In genomic region chr9:68797116-68797515, GRCh38 we compare ENCODE assay signal across 20 cellular contexts.
DNase-seq lines count a peak whose midpoint lies in the region; ATAC-seq and FAIRE-seq lines count a peak whose summit lies in the region.
"Had no signal": no experiment of that assay in that cellular context is flagged by ENCODE, and none has a peak within 500 bp of the region (broad histone marks: within the 10 kb centered on the region; RNA-seq: fewer than 3 reads in every experiment).

No MANE protein-coding gene starts in this region.

- peaks cover 21 to 36% of the 10 kb centered on the region in 2 donors for H3K4me1 Mint-ChIP-seq in stimulated activated naive B cell treated with anti-CD40 and anti-IgM and Interleukin-4, amounts not matched to agents 10 μg/mL and 1 μg/mL and 100 μg/mL, for 72 hours
- H3K4me1 Mint-ChIP-seq: CD8-positive, alpha-beta memory T cell had no signal

- H3K27ac Mint-ChIP-seq in stimulated activated naive B cell treated with anti-CD40 and anti-IgM and Interleukin-4, amounts not matched to agents 10 μg/mL and 1 μg/mL and 100 μg/mL, for 72 hours = peak overlapping the region; percentile 28
- H3K27ac Mint-ChIP-seq: CD4-positive, CD25-positive, alpha-beta regulatory T cell; GM23338 had no signal

- no peaks in the 10 kb centered on the region for H3K27me3 Mint-ChIP-seq in stimulated activated naive B cell treated with anti-CD40 and anti-IgM and Interleukin-4, amounts not matched to agents 10 μg/mL and 1 μg/mL and 100 μg/mL, for 72 hours
- H3K27me3 Mint-ChIP-seq: CD4-positive, CD25-positive, alpha-beta regulatory T cell had no signal

- H3K36me3 Mint-ChIP-seq in stimulated activated naive B cell treated with anti-CD40 and anti-IgM and Interleukin-4, amounts not matched to agents 10 μg/mL and 1 μg/mL and 100 μg/mL, for 72 hours = peaks cover 17 to 26% of the 10 kb centered on the region in 2 donors
- H3K36me3 Mint-ChIP-seq: CD4-positive, CD25-positive, alpha-beta regulatory T cell; CD8-positive, alpha-beta memory T cell had no signal

- FAIRE-seq in GM18507 (lab: Jason Lieb, UNC) = peak; percentile 69
- FAIRE-seq: GM12878, H54 had no signal

- no peak overlapping the region for H3K4me3 Mint-ChIP-seq in stimulated activated naive B cell treated with anti-CD40 and anti-IgM and Interleukin-4, amounts not matched to agents 10 μg/mL and 1 μg/mL and 100 μg/mL, for 72 hours
- H3K4me3 Mint-ChIP-seq: CD4-positive, CD25-positive, alpha-beta regulatory T cell; CD8-positive, alpha-beta memory T cell; GM23338 had no signal

- H3K9me3 Mint-ChIP-seq in stimulated activated naive B cell treated with anti-CD40 and anti-IgM and Interleukin-4, amounts not matched to agents 10 μg/mL and 1 μg/mL and 100 μg/mL, for 72 hours = no peaks in the 10 kb centered on the region
- H3K9me3 Mint-ChIP-seq: CD4-positive, CD25-positive, alpha-beta regulatory T cell; CD8-positive, alpha-beta memory T cell; GM23338 had no signal

- ATAC-seq in GM19043 (IDR thresholded peaks at IDR 0.05; ENCODE audit: low read depth, unreplicated experiment) (peak; percentile 41), HG03354 (IDR thresholded peaks at IDR 0.05; ENCODE audit: poor library complexity, severe bottlenecking, unreplicated experiment) (peak; percentile 45), HG03342 (IDR thresholded peaks at IDR 0.05; ENCODE audit: unreplicated experiment) (no peak)
- no peak for ATAC-seq in stimulated activated naive B cell treated with anti-CD40 and anti-IgM and Interleukin-4, amounts not matched to agents 10 μg/mL and 1 μg/mL and 100 μg/mL, for 72 hours (replicated peaks)
- ATAC-seq: GM12878, GM23338 had no signal

- DNase-seq in GM18507 (ENCODE audit: extremely low spot score, insufficient read length, low read depth) (no peak), Ammon's horn (ENCODE audit: low spot score) (no peak)
- no peak for DNase-seq in stimulated activated naive B cell treated with anti-CD40 and anti-IgM and Interleukin-4, amounts not matched to agents 10 μg/mL and 1 μg/mL and 100 μg/mL, for 72 hours
- no peak for DNase-seq in activated naive CD4-positive, alpha-beta T cell (lab: John Stamatoyannopoulos, UW)
- DNase-seq: BE2C; C1 segment of cervical spinal cord; CD4-positive, CD25-positive, alpha-beta regulatory T cell; CD8-positive, alpha-beta memory T cell; COR-L47; DMS 273 treated with DMSO at 0.1 percent for 48 hours; DMS53; DND-41; EL; HCEC 1CT had no signal

Comparison
In these comparisons a context has a peak if more than half of its experiments do, and no peak if none do; other contexts are left out.
1. ATAC-seq: peak in GM19043 (single experiment) and HG03354 (single experiment); none in stimulated activated naive B cell treated with anti-CD40 and anti-IgM and Interleukin-4, amounts not matched to agents 10 μg/mL and 1 μg/mL and 100 μg/mL, for 72 hours (0 of 2) and HG03342 (single experiment).